In the genomic region with DNA sequence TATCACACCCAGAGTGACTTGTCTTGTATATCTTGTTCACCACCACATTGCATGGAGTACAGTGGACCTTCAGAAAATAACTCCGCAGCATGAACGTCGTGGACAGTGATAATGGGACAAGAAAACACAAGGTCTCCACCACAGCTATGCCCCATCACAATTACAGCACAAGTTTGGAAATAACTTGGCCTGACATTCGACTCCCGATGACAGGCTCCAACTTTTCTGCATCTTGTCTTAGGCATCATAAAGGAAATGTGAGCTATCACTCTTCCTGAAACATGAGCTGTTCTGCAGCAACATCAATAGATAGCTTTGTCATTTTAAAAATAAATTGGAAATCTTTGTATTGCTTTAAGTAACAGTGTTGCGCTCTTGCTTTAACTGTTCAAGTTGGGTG, we compare ENCODE assay signal across 1 cellular context.
TF ChIP-seq lines count a peak whose summit lies in the region.

No MANE protein-coding gene starts in this region.

TF ChIP-seq in WTC11, 78 proteins besides CTCF, POLR2A, EP300 and RAD21:
- TF ChIP-seq, protein P1, sequence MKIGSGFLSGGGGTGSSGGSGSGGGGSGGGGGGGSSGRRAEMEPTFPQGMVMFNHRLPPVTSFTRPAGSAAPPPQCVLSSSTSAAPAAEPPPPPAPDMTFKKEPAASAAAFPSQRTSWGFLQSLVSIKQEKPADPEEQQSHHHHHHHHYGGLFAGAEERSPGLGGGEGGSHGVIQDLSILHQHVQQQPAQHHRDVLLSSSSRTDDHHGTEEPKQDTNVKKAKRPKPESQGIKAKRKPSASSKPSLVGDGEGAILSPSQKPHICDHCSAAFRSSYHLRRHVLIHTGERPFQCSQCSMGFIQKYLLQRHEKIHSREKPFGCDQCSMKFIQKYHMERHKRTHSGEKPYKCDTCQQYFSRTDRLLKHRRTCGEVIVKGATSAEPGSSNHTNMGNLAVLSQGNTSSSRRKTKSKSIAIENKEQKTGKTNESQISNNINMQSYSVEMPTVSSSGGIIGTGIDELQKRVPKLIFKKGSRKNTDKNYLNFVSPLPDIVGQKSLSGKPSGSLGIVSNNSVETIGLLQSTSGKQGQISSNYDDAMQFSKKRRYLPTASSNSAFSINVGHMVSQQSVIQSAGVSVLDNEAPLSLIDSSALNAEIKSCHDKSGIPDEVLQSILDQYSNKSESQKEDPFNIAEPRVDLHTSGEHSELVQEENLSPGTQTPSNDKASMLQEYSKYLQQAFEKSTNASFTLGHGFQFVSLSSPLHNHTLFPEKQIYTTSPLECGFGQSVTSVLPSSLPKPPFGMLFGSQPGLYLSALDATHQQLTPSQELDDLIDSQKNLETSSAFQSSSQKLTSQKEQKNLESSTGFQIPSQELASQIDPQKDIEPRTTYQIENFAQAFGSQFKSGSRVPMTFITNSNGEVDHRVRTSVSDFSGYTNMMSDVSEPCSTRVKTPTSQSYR (CRISPR knock-in tag; IDR thresholded peaks at IDR 0.05): no peak
- no peak for TF ChIP-seq GTF2I (CRISPR knock-in tag; conservative IDR thresholded peaks at IDR 0.05)
- TF ChIP-seq, protein P2, sequence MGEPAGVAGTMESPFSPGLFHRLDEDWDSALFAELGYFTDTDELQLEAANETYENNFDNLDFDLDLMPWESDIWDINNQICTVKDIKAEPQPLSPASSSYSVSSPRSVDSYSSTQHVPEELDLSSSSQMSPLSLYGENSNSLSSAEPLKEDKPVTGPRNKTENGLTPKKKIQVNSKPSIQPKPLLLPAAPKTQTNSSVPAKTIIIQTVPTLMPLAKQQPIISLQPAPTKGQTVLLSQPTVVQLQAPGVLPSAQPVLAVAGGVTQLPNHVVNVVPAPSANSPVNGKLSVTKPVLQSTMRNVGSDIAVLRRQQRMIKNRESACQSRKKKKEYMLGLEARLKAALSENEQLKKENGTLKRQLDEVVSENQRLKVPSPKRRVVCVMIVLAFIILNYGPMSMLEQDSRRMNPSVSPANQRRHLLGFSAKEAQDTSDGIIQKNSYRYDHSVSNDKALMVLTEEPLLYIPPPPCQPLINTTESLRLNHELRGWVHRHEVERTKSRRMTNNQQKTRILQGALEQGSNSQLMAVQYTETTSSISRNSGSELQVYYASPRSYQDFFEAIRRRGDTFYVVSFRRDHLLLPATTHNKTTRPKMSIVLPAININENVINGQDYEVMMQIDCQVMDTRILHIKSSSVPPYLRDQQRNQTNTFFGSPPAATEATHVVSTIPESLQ (CRISPR knock-in tag; IDR thresholded peaks at IDR 0.05): no peak
- TF ChIP-seq NR2C2 (CRISPR knock-in tag; IDR thresholded peaks at IDR 0.05): no peak
- no peak for TF ChIP-seq EMX1 (CRISPR knock-in tag; IDR thresholded peaks at IDR 0.05)
- TF ChIP-seq ZNF423 (CRISPR knock-in tag; IDR thresholded peaks at IDR 0.05): no peak
- no peak for TF ChIP-seq TCF7 (CRISPR knock-in tag; IDR thresholded peaks at IDR 0.05; ENCODE audit: low read depth)
- no peak for TF ChIP-seq SMAD3 (CRISPR knock-in tag; IDR thresholded peaks at IDR 0.05; ENCODE audit: borderline replicate concordance)
- no peak for TF ChIP-seq SP1 (CRISPR knock-in tag; conservative IDR thresholded peaks at IDR 0.05)
